Comparison of ENCODE assay signal across 8 cellular contexts in the genomic region with DNA sequence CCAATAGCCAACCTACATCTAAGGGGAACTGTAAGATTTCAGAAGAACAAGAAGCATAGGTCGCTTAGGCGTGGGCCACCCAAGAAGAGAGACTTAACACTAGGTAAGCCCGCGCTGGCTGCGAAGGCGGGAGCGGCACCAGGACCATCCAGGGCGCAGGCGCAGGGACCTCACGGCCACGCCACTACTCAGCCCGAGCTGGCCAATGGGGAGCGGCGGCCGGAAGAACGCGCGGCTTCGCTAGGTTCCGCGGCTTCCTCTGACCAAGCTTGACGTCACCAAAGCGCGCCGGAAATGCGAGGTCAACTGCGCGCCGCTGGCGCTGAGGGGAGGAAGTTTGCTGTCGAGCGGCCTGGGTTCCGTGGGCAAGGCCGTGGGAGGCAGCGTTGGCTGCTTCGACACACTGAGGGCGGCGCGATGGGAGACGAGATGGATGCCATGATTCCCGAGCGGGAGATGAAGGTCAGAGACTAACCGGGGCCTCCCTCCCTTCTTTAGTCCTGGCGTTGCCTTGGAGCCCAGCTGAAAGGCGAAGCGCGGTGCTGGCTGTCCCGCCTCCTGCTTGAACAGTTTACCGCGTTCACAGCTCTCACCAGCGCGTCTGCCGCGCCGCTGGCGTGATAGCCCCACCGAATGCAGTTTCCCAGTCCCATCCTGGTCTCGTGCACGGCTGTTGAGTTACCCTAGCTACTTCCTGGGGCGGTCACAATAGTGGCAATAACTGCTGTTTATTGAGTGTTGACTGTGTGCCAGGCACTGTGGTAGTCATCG. TPM values are rescaled to one million over a fixed set of nuclear protein-coding genes. Genes with fewer than 3 reads are reported as not detected.
A peak's percentile ranks its signal among the peaks of the same experiment; 100 is the strongest.
DNase-seq lines count a peak whose midpoint lies in the region; ATAC-seq, FAIRE-seq and TF ChIP-seq lines count a peak whose summit lies in the region.

Gene NUP214, plus strand, starts transcription at position 299 of the 771 bp plus-strand sequence. Its CDS starts 119 bp downstream, at position 418.

- no TSS peak for BruUV-seq in OCI-LY7 (replicated peaks; lab: Mats Ljungman, UMichigan)

- no peaks in the 10 kb centered on the region; the same call in 1 of the 2 replicates for H4K20me1 ChIP-seq in OCI-LY7 (ENCODE audit: insufficient read depth, low read length)

- H3K9me2 ChIP-seq in OCI-LY7 (ENCODE audit: insufficient read depth, low read length): no peaks in the 10 kb centered on the region

- H3K4me3 ChIP-seq in OCI-LY7 (ENCODE audit: low read depth, low read length, poor library complexity, severe bottlenecking): peak within 1 kb of the TSS; percentile 81

- intact Hi-C loops in OCI-LY7 (cut with micrococcal nuclease; ENCODE audit: unreplicated experiment): no loop called here

- no peak for FAIRE-seq in D721Med (lab: Jason Lieb, UNC)

- H2AFZ ChIP-seq in OCI-LY7 (ENCODE audit: low read length): peak within 1 kb of the TSS; percentile 40; the same call in 1 of the 2 replicates

- TF ChIP-seq CTCF in D721Med (IDR thresholded peaks at IDR 0.05; ENCODE audit: insufficient read depth, missing control alignments) (no peak), OCI-LY7 (conservative IDR thresholded peaks at IDR 0.05; ENCODE audit: low read length) (no peak)

- H3K79me2 ChIP-seq in OCI-LY7 (ENCODE audit: insufficient read depth, low read depth, low read length): peaks cover 24% of the 10 kb centered on the region

- peaks cover 9% of the 10 kb centered on the region for H3K4me1 ChIP-seq in OCI-LY7 (ENCODE audit: insufficient read depth, low read length, poor library complexity, severe bottlenecking)

- peak within 1 kb of the TSS; percentile 91 for H3K4me2 ChIP-seq in OCI-LY7 (ENCODE audit: low read length)

- peaks cover 32% of the 10 kb centered on the region for H3K36me3 ChIP-seq in OCI-LY7 (ENCODE audit: insufficient read depth, low read length)

- POLR2A ChIA-PET in OCI-LY7 (lab: Charles Lee): interaction anchor here (0.7 to 1.9 kb wide), 5 partner anchors 8 to 123 kb away, joined by 3 to 9 read pairs (median 4); no protein-coding TSS in a partner anchor

- CTCF ChIA-PET in OCI-LY7 (lab: Charles Lee; ENCODE audit: unreplicated experiment): interaction anchor here (0.6 to 0.7 kb wide), 3 partner anchors 13 to 1983 kb away, joined by 3 read pairs; no protein-coding TSS in a partner anchor

- peak; percentile 91 for ATAC-seq in GM21526 (IDR thresholded peaks at IDR 0.05; ENCODE audit: low FRiP score, unreplicated experiment)

- DNase-seq in D721Med (ENCODE audit: insufficient read length, low spot score) (peak; percentile 96), HuH-7.5 (ENCODE audit: low spot score) (peak; percentile 94), OCI-LY7 (ENCODE audit: low spot score) (peak; percentile 98), activated T-cell treated with anti-CD3 and anti-CD28 coated beads for 24 hours (ENCODE audit: low read depth) (peak; percentile 100), epidermal melanocyte (ENCODE audit: insufficient read length, low spot score) (peak; percentile 97), middle frontal gyrus (ENCODE audit: extremely low spot score, low spot score) (peak; percentile 99)
- peak; percentile 99 to 100 for DNase-seq in stimulated activated CD8-positive, alpha-beta memory T cell treated with anti-CD3 and anti-CD28 coated beads, Interleukin-2, amount 100 ng/mL, for 48 hours (ENCODE audit: low read depth in 2 of 2)

- H3K9me3 ChIP-seq in OCI-LY7 (ENCODE audit: low read length): no peaks in the 10 kb centered on the region

- peak within 1 kb of the TSS; percentile 52 for H3K27ac ChIP-seq in OCI-LY7 (ENCODE audit: low read depth, low read length, poor library complexity, severe bottlenecking)

RNA-seq across cellular contexts. Expression of gene NUP214, which starts in this region (rescaled TPM):
- 17.0 and 19.7 TPM in 2 replicates for total RNA-seq in OCI-LY7 (2014; rRNA removed; shearing (Covaris generic))
- 67.1 and 69.6 TPM in 2 replicates for total RNA-seq in OCI-LY7 (2022)

Comparison
In these comparisons a context has a peak if more than half of its experiments do, and no peak if none do; other contexts are left out.
1. Peak in every context shown above with its lines: DNase-seq, ATAC-seq, H3K4me3 ChIP-seq and H3K27ac ChIP-seq.